25 cellular contexts compared by ENCODE assay signal in genomic region chr2:479505-480161, GRCh38.
A peak's percentile ranks its signal among the peaks of the same experiment; 100 is the strongest.
DNase-seq lines count a peak whose midpoint lies in the region; ATAC-seq and TF ChIP-seq lines count a peak whose summit lies in the region.
"Had no signal": no experiment of that assay in that cellular context is flagged by ENCODE, and none has a peak within 500 bp of the region (broad histone marks: within the 10 kb centered on the region; RNA-seq: fewer than 3 reads in every experiment).

No MANE protein-coding gene starts in this region.

- ATAC-seq in left colon = peak; percentile 31
- ATAC-seq: activated CD8-positive, alpha-beta memory T cell treated with anti-CD3 and anti-CD28 coated beads, Interleukin-2, amount 10 ng/mL, durations not matched to agents 7 days and 5 days; activated T-helper 17 cell treated with anti-CD3 and anti-CD28 coated beads, Interleukin-2, amount 50 U/mL, for 72 hours; naive thymus-derived CD8-positive, alpha-beta T cell; stimulated activated naive CD8-positive, alpha-beta T cell treated with anti-CD3 and anti-CD28 coated beads, Interleukin-15, Interleukin-2, amounts not matched to agents 100 U/mL and 50 U/mL, for 24 hours had no signal

- H3K4me1 Mint-ChIP-seq in Caco-2 (ENCODE audit: low read depth, unreplicated experiment) (peaks cover 6% of the 10 kb centered on the region), osteocyte (ENCODE audit: unreplicated experiment) (peaks cover 7% of the 10 kb centered on the region)
- no peaks in the 10 kb centered on the region for H3K4me1 Mint-ChIP-seq in activated CD4-positive, alpha-beta T cell treated with anti-CD3 and anti-CD28 coated beads, Interleukin-2, amount 10 ng/mL, durations not matched to agents 7 days and 5 days
- H3K4me1 Mint-ChIP-seq: activated CD8-positive, alpha-beta memory T cell treated with anti-CD3 and anti-CD28 coated beads, Interleukin-2, amount 10 ng/mL, durations not matched to agents 7 days and 5 days; activated T-helper 17 cell treated with anti-CD3 and anti-CD28 coated beads, Interleukin-2, amount 50 U/mL, for 72 hours; CD8-positive, alpha-beta memory T cell; naive thymus-derived CD8-positive, alpha-beta T cell had no signal

- H3K27me3 Mint-ChIP-seq in Caco-2 (ENCODE audit: insufficient read depth, unreplicated experiment) (peaks cover 13% of the 10 kb centered on the region), osteocyte (ENCODE audit: unreplicated experiment) (peaks cover 61% of the 10 kb centered on the region)
- peaks cover 3% of the 10 kb centered on the region for H3K27me3 Mint-ChIP-seq in activated CD4-positive, alpha-beta T cell treated with anti-CD3 and anti-CD28 coated beads, Interleukin-2, amount 10 ng/mL, durations not matched to agents 7 days and 5 days

- CTCF ChIA-PET in Caco-2 (lab: Charles Lee) = no interaction called here
- CTCF ChIA-PET in activated CD4-positive, alpha-beta T cell treated with anti-CD3 and anti-CD28 coated beads, Interleukin-2, amount 10 ng/mL, durations not matched to agents 7 days and 5 days (lab: Charles Lee) = interaction anchor here (0.8 kb wide), 1 partner anchor 66 kb away, joined by 3 read pairs; no protein-coding TSS in a partner anchor

- TF ChIP-seq CTCF in Caco-2 (IDR thresholded peaks at IDR 0.05; ENCODE audit: insufficient read depth in 1 of 2, low read depth in 1 of 2, low read length in 1 of 2, severe bottlenecking in 1 of 2, unreplicated experiment in 1 of 2) = no peak
- no peak for TF ChIP-seq CTCF in VCaP (conservative IDR thresholded peaks at IDR 0.05)
- TF ChIP-seq CTCF in osteocyte (IDR thresholded peaks at IDR 0.05) = no peak

- no peaks in the 10 kb centered on the region for H3K9me3 ChIP-seq in Caco-2
- H3K9me3 ChIP-seq: HAP-1, tibial nerve had no signal

- H3K36me3 Mint-ChIP-seq in Caco-2 (ENCODE audit: insufficient read depth, unreplicated experiment) (no peaks in the 10 kb centered on the region), osteocyte (ENCODE audit: unreplicated experiment) (no peaks in the 10 kb centered on the region)
- H3K36me3 Mint-ChIP-seq in activated CD4-positive, alpha-beta T cell treated with anti-CD3 and anti-CD28 coated beads, Interleukin-2, amount 10 ng/mL, durations not matched to agents 7 days and 5 days (ENCODE audit: low read depth) = no peaks in the 10 kb centered on the region
- H3K36me3 Mint-ChIP-seq: activated CD8-positive, alpha-beta memory T cell treated with anti-CD3 and anti-CD28 coated beads, Interleukin-2, amount 10 ng/mL, durations not matched to agents 7 days and 5 days had no signal

- no peaks in the 10 kb centered on the region for H3K4me1 ChIP-seq in Caco-2
- H3K4me1 ChIP-seq: HAP-1 had no signal

- H3K36me3 ChIP-seq in Caco-2 (ENCODE audit: control insufficient read depth, insufficient read depth, low read length) = no peaks in the 10 kb centered on the region
- H3K36me3 ChIP-seq: HAP-1, tibial nerve had no signal

- H3K27ac Mint-ChIP-seq in Caco-2 (ENCODE audit: unreplicated experiment) (no peak overlapping the region), osteocyte (ENCODE audit: unreplicated experiment) (no peak overlapping the region)
- H3K27ac Mint-ChIP-seq in activated CD4-positive, alpha-beta T cell treated with anti-CD3 and anti-CD28 coated beads, Interleukin-2, amount 10 ng/mL, durations not matched to agents 7 days and 5 days = no peak overlapping the region
- H3K27ac Mint-ChIP-seq: activated CD8-positive, alpha-beta memory T cell treated with anti-CD3 and anti-CD28 coated beads, Interleukin-2, amount 10 ng/mL, durations not matched to agents 7 days and 5 days; activated T-helper 17 cell treated with anti-CD3 and anti-CD28 coated beads, Interleukin-2, amount 50 U/mL, for 72 hours; CD8-positive, alpha-beta memory T cell had no signal

- H3K4me3 Mint-ChIP-seq in Caco-2 (ENCODE audit: unreplicated experiment) (peak overlapping the region; percentile 52), osteocyte (ENCODE audit: unreplicated experiment) (peak overlapping the region; percentile 7)
- H3K4me3 Mint-ChIP-seq in activated CD4-positive, alpha-beta T cell treated with anti-CD3 and anti-CD28 coated beads, Interleukin-2, amount 10 ng/mL, durations not matched to agents 7 days and 5 days = no peak overlapping the region
- H3K4me3 Mint-ChIP-seq: activated CD8-positive, alpha-beta memory T cell treated with anti-CD3 and anti-CD28 coated beads, Interleukin-2, amount 10 ng/mL, durations not matched to agents 7 days and 5 days; activated T-helper 17 cell treated with anti-CD3 and anti-CD28 coated beads, Interleukin-2, amount 50 U/mL, for 72 hours; brain; CD8-positive, alpha-beta memory T cell; naive thymus-derived CD8-positive, alpha-beta T cell had no signal

- POLR2A ChIA-PET in Caco-2 (lab: Charles Lee) = no interaction called here
- POLR2A ChIA-PET in activated CD4-positive, alpha-beta T cell treated with anti-CD3 and anti-CD28 coated beads, Interleukin-2, amount 10 ng/mL, durations not matched to agents 7 days and 5 days (lab: Charles Lee) = no interaction called here

- H3K9me3 Mint-ChIP-seq in Caco-2 (ENCODE audit: unreplicated experiment) (no peaks in the 10 kb centered on the region), osteocyte (ENCODE audit: unreplicated experiment) (no peaks in the 10 kb centered on the region)
- no peaks in the 10 kb centered on the region for H3K9me3 Mint-ChIP-seq in activated CD4-positive, alpha-beta T cell treated with anti-CD3 and anti-CD28 coated beads, Interleukin-2, amount 10 ng/mL, durations not matched to agents 7 days and 5 days

- DNase-seq in Caco-2 = no peak
- DNase-seq in left colon = no peak
- no peak for DNase-seq in osteocyte (ENCODE audit: extremely low spot score, unreplicated experiment)
- no peak for DNase-seq in Kasumi-1 (lab: John Stamatoyannopoulos, UW)
- no peak for DNase-seq in ureter (ENCODE audit: low spot score)
- no peak for DNase-seq in activated CD4-positive, alpha-beta T cell treated with anti-CD3 and anti-CD28 coated beads, Interleukin-2, amount 10 ng/mL, durations not matched to agents 7 days and 5 days
- no peak for DNase-seq in mesenteric fat pad (ENCODE audit: low spot score)
- DNase-seq: activated CD4-positive, alpha-beta T cell treated with anti-CD3 and anti-CD28 coated beads for 4 hours; activated CD8-positive, alpha-beta memory T cell treated with anti-CD3 and anti-CD28 coated beads, Interleukin-2, amount 10 ng/mL, durations not matched to agents 7 days and 5 days; CD8-positive, alpha-beta memory T cell; mammary epithelial cell; naive thymus-derived CD8-positive, alpha-beta T cell; NCI-H1048; NCI-H2081; NCI-H526 treated with DMSO at 0.1 percent for 48 hours; SHP77 treated with DMSO at 0.1 percent for 48 hours; stimulated activated CD4-positive, alpha-beta T cell treated with anti-CD3 and anti-CD28 coated beads, Interleukin-4, amount 100 ng/mL, for 1 hour; stimulated activated naive CD8-positive, alpha-beta T cell treated with anti-CD3 and anti-CD28 coated beads, Interleukin-15, Interleukin-2, amounts not matched to agents 100 U/mL and 50 U/mL, for 24 hours had no signal

- intact Hi-C loops in Caco-2 (cut with micrococcal nuclease; ENCODE audit: unreplicated experiment) = no loop called here
- intact Hi-C loops in left colon (cut with DNase I, micrococcal nuclease) = no loop called here

- no TSS peak for BruUV-seq in Caco-2 (replicated peaks; lab: Mats Ljungman, UMichigan)

- 0 out of 2 replicates have a peak overlapping the region, but pooled peaks have one; percentile 6 for H3K4me3 ChIP-seq in Caco-2 (ENCODE audit: low read depth, low read length)
- H3K4me3 ChIP-seq: coronary artery, HAP-1, smooth muscle cell had no signal

- peaks cover 1% of the 10 kb centered on the region; the same call in 1 of the 2 replicates for H3K27me3 ChIP-seq in Caco-2 (replicated peaks; ENCODE audit: control insufficient read depth, insufficient read depth, low read length)
- H3K27me3 ChIP-seq: tibial nerve had no signal

- H3K27ac ChIP-seq in VCaP = peak overlapping the region; percentile 69
- H3K27ac ChIP-seq: coronary artery had no signal
